12 cellular contexts compared by ENCODE assay signal in genomic region chr5:121503111-121503840, GRCh38.
DNase-seq lines count a peak whose midpoint lies in the region; ATAC-seq and TF ChIP-seq lines count a peak whose summit lies in the region.
"Had no signal": no experiment of that assay in that cellular context is flagged by ENCODE, and none has a peak within 500 bp of the region (broad histone marks: within the 10 kb centered on the region; RNA-seq: fewer than 3 reads in every experiment).

No MANE protein-coding gene starts in this region.

- ATAC-seq in Right ventricle myocardium inferior: peak; percentile 50
- no peak for ATAC-seq in HG02870 (IDR thresholded peaks at IDR 0.05; ENCODE audit: unreplicated experiment)
- ATAC-seq in GM21576 (IDR thresholded peaks at IDR 0.05; ENCODE audit: unreplicated experiment): no peak

- TF ChIP-seq CTCF in VCaP (conservative IDR thresholded peaks at IDR 0.05): 0 out of 2 replicates have a peak, but pooled peaks have one; percentile 6

- H3K27ac ChIP-seq in VCaP: peak overlapping the region; percentile 28
- H3K27ac ChIP-seq: BLaER1, suprapubic skin had no signal

- intact Hi-C loops in Right ventricle myocardium inferior (cut with DNase I) (no loop called here), cardiac septum (cut with DNase I) (no loop called here)

- DNase-seq in Right ventricle myocardium inferior (ENCODE audit: missing footprints) (no peak), cardiac septum (ENCODE audit: low spot score) (no peak), iPS DF 4.7 (ENCODE audit: extremely low read depth, low spot score) (peak; percentile 56), NCI-H1436 treated with DMSO at 0.1 percent for 48 hours (lab: John Stamatoyannopoulos, UW) (no peak), T-helper 2 cell (no peak)
- DNase-seq: amniotic stem cell, IMR-90 had no signal
